ENCODE assay signal across 25 cellular contexts in the genomic region with DNA sequence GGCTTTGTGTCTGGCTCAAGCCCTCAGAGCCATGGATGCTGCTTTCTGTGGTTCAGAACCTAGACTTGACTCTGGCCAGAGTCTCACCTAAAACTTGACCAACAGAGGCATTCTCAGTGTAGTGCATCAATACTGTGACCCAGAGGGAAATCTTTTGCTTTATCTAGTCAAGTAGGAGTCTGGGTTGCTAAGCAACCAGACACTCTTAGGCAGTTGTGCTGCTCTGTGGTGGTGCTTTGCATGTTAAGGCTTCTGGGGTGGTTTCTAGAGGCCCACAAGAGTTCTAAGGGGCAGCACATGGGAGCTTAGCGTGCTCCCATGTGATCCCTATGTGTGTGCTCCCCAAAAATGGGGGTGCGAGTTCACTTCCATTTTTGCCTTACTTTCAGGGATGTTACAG.
DNase-seq lines count a peak whose midpoint lies in the region; ATAC-seq and TF ChIP-seq lines count a peak whose summit lies in the region.
"Had no signal": no experiment of that assay in that cellular context is flagged by ENCODE, and none has a peak within 500 bp of the region (broad histone marks: within the 10 kb centered on the region; RNA-seq: fewer than 3 reads in every experiment).

No MANE protein-coding gene starts in this region.

- H3K27me3 Mint-ChIP-seq in neural progenitor cell (ENCODE audit: insufficient read depth, low read depth): peaks cover 5% of the 10 kb centered on the region

- no peaks in the 10 kb centered on the region for H3K9me3 Mint-ChIP-seq in neural progenitor cell
- H3K9me3 Mint-ChIP-seq: activated CD8-positive, alpha-beta T cell treated with anti-CD3 and anti-CD28 coated beads for 36 hours; nephron progenitor cell; stimulated activated naive CD8-positive, alpha-beta T cell treated with anti-CD3 and anti-CD28 coated beads, Interleukin-15, amount 100 ng/mL, for 72 hours had no signal

- H3K4me1 ChIP-seq in neural progenitor cell (no peaks in the 10 kb centered on the region), vagina (no peaks in the 10 kb centered on the region), stomach (no peaks in the 10 kb centered on the region)
- H3K4me1 ChIP-seq: breast epithelium, heart left ventricle had no signal

- no peak for TF ChIP-seq EP300 in stomach (IDR thresholded peaks at IDR 0.05)

- intact Hi-C loops in vagina (cut with DNase I) (no loop called here), stomach (cut with DNase I; ENCODE audit: low total_unique reads) (no loop called here)

- H3K27ac ChIP-seq in neural progenitor cell (no peak overlapping the region), vagina (no peak overlapping the region), stomach (no peak overlapping the region)
- H3K27ac ChIP-seq: breast epithelium, coronary artery, heart left ventricle, skin epidermis had no signal

- H3F3A ChIP-seq in neural progenitor cell (ENCODE audit: low read depth): no peaks in the 10 kb centered on the region

- H3K4me2 ChIP-seq in neural progenitor cell: no peak overlapping the region

- 69 to 88% (median 82%) methylated on average over 2 of the region's 2 CpGs for WGBS in stomach, 5 donors

- H3K4me1 Mint-ChIP-seq in neural progenitor cell: peaks cover 23% of the 10 kb centered on the region
- H3K4me1 Mint-ChIP-seq: IgD-negative memory B cell; nephron progenitor cell; stimulated activated naive CD8-positive, alpha-beta T cell treated with anti-CD3 and anti-CD28 coated beads, Interleukin-15, amount 100 ng/mL, for 72 hours had no signal

- TF ChIP-seq POLR2A in vagina (IDR thresholded peaks at IDR 0.05) (no peak), stomach (IDR thresholded peaks at IDR 0.05) (no peak)

- H3K27ac Mint-ChIP-seq in neural progenitor cell: no peak overlapping the region
- H3K27ac Mint-ChIP-seq: activated CD8-positive, alpha-beta T cell treated with anti-CD3 and anti-CD28 coated beads for 36 hours; IgD-negative memory B cell; stimulated activated naive CD8-positive, alpha-beta T cell treated with anti-CD3 and anti-CD28 coated beads, Interleukin-15, amount 100 ng/mL, for 72 hours had no signal

- H3K36me3 ChIP-seq in neural progenitor cell (no peaks in the 10 kb centered on the region), vagina (no peaks in the 10 kb centered on the region), stomach (no peaks in the 10 kb centered on the region)
- H3K36me3 ChIP-seq: breast epithelium, heart left ventricle had no signal

- H3K4me3 ChIP-seq in neural progenitor cell (no peak overlapping the region), vagina (no peak overlapping the region), stomach (no peak overlapping the region)
- H3K4me3 ChIP-seq: breast epithelium, coronary artery, heart left ventricle, skin epidermis had no signal

- no peaks in the 10 kb centered on the region for H3K27me3 ChIP-seq in neural progenitor cell
- H3K27me3 ChIP-seq in vagina: no peaks in the 10 kb centered on the region
- no peaks in the 10 kb centered on the region for H3K27me3 ChIP-seq in stomach
- H3K27me3 ChIP-seq: breast epithelium, heart left ventricle had no signal

- ATAC-seq in GM19035 (IDR thresholded peaks at IDR 0.05; ENCODE audit: unreplicated experiment) (peak; percentile 63), HG02938 (IDR thresholded peaks at IDR 0.05; ENCODE audit: unreplicated experiment) (peak; percentile 89)
- ATAC-seq: activated CD4-positive, CD25-positive, alpha-beta regulatory T cell treated with anti-CD3 and anti-CD28 coated beads, Interleukin-2, amount 50 U/mL, for 24 hours; activated CD8-positive, alpha-beta T cell treated with anti-CD3 and anti-CD28 coated beads for 36 hours; heart left ventricle; left lobe of liver; stimulated activated naive CD8-positive, alpha-beta T cell treated with anti-CD3 and anti-CD28 coated beads, Interleukin-15, amount 100 ng/mL, for 72 hours had no signal

- no peak overlapping the region for H2AFZ ChIP-seq in neural progenitor cell (replicated peaks)

- DNase-seq in NCI-H526 treated with DMSO at 0.1 percent for 48 hours (lab: John Stamatoyannopoulos, UW): peak; percentile 59
- DNase-seq in neural progenitor cell (ENCODE audit: low spot score): peak; percentile 44
- DNase-seq in vagina (ENCODE audit: extremely low spot score in 2 of 2): no peak
- DNase-seq in stimulated activated CD4-positive, alpha-beta T cell treated with anti-CD3 and anti-CD28 coated beads, Interleukin-12 subunit alpha, Interleukin-12 subunit beta, amount 100 ng/mL, for 4 hours: no peak
- no peak for DNase-seq in stomach
- DNase-seq: activated CD8-positive, alpha-beta T cell treated with anti-CD3 and anti-CD28 coated beads for 36 hours; activated gamma-delta T cell treated with Interleukin-2 at 50 U/mL for 16 hours; EL; heart left ventricle; midbrain; MM.1S; NCI-H1930; NCI-H510A treated with DMSO at 0.1 percent for 48 hours; nephron progenitor cell; stimulated activated CD4-positive, alpha-beta T cell treated with anti-CD3 and anti-CD28 coated beads, Interleukin-2, amount 100 ng/mL, for 48 hours; stimulated activated naive CD8-positive, alpha-beta T cell treated with anti-CD3 and anti-CD28 coated beads, Interleukin-15, amount 100 ng/mL, for 72 hours; T1000 had no signal

- H3K9ac ChIP-seq in neural progenitor cell: no peak overlapping the region

- TF ChIP-seq CTCF in neural progenitor cell (IDR thresholded peaks at IDR 0.05) (no peak), vagina (IDR thresholded peaks at IDR 0.05) (no peak), stomach (IDR thresholded peaks at IDR 0.05) (no peak)

- no peak overlapping the region for H3K4me3 Mint-ChIP-seq in neural progenitor cell
- H3K4me3 Mint-ChIP-seq: activated CD8-positive, alpha-beta T cell treated with anti-CD3 and anti-CD28 coated beads for 36 hours; IgD-negative memory B cell; nephron progenitor cell; stimulated activated naive CD8-positive, alpha-beta T cell treated with anti-CD3 and anti-CD28 coated beads, Interleukin-15, amount 100 ng/mL, for 72 hours had no signal

- no peaks in the 10 kb centered on the region for H3K36me3 Mint-ChIP-seq in neural progenitor cell
- H3K36me3 Mint-ChIP-seq: IgD-negative memory B cell had no signal

- no peaks in the 10 kb centered on the region for H3K79me2 ChIP-seq in neural progenitor cell (ENCODE audit: low read depth)

- H3K9me3 ChIP-seq in neural progenitor cell (ENCODE audit: low read depth) (no peaks in the 10 kb centered on the region), vagina (no peaks in the 10 kb centered on the region), stomach (no peaks in the 10 kb centered on the region)
- H3K9me3 ChIP-seq: breast epithelium had no signal

- H4K20me1 ChIP-seq in neural progenitor cell (ENCODE audit: low read depth): no peaks in the 10 kb centered on the region

Comparison
In these comparisons a context has a peak if more than half of its experiments do, and no peak if none do; other contexts are left out.
1. DNase-seq: peak in NCI-H526 treated with DMSO at 0.1 percent for 48 hours (single experiment) and neural progenitor cell (single experiment); none in vagina (0 of 2), stimulated activated CD4-positive, alpha-beta T cell treated with anti-CD3 and anti-CD28 coated beads, Interleukin-12 subunit alpha, Interleukin-12 subunit beta, amount 100 ng/mL, for 4 hours (single experiment) and stomach (single experiment).